In the genomic region with DNA sequence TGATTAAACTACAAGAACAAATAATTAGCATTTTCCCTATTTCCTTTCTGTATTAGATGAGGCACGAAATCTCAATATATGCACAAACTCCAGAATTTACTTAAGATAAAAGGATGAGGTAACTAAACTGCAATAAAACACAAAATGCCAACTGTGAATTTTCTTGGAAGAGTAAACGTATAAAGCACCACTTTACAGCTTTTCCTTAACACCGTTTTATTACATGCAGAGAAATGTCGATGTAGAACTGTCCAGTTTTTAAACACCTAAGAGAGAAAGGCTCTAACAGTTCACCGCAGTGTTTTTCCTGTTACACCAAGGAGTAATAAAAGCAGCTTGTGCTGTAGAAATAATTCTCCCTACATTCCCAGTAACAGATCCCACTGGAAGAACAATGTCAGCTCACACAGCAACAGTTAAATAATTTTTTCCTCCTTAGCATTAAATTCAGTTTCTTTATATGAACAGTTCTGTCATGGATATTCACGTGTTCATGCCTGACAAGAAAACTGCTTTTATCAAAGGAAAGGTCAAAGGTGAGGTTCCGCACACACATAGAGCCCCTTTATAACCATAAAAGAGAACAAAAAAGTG, we compare ENCODE assay signal across 26 cellular contexts.
"Had no signal": no experiment of that assay in that cellular context is flagged by ENCODE, and none has a peak within 500 bp of the region (broad histone marks: within the 10 kb centered on the region; RNA-seq: fewer than 3 reads in every experiment).

No MANE protein-coding gene starts in this region.

- H3K27ac ChIP-seq: ascending aorta, body of pancreas, SJSA1 had no signal

- DNase-seq: activated CD4-positive, alpha-beta T cell treated with anti-CD3 and anti-CD28 coated beads for 4 hours; activated CD8-positive, alpha-beta memory T cell treated with anti-CD3 and anti-CD28 coated beads, Interleukin-2, amount 50 U/mL, for 48 hours; activated CD8-positive, alpha-beta T cell treated with anti-CD3 and anti-CD28 coated beads, Interleukin-2, amount 10 ng/mL, durations not matched to agents 7 days and 5 days; activated effector memory CD4-positive, alpha-beta T cell treated with Interleukin-2 at 50 U/mL for 16 hours; activated naive CD4-positive, alpha-beta T cell; activated T-cell treated with anti-CD3 and anti-CD28 coated beads, Interleukin-2, amount 50 U/mL, for 1 hour; amniotic stem cell; body of pancreas; central memory CD4-positive, alpha-beta T cell; Kasumi-1; KBM-7; NCI-H1105 treated with DMSO at 0.1 percent for 48 hours; NCI-H1436 treated with DMSO at 0.1 percent for 48 hours; NCI-H187; NCI-H2081 treated with DMSO at 0.1 percent for 48 hours; NCI-H510A treated with DMSO at 0.1 percent for 48 hours; NCI-H69; NK-92 treated with Interleukin-12 subunit alpha and Interleukin-12 subunit beta, amount 100 ng/mL, for 24 hours; PC-3; SHP77 had no signal

- H3K9me3 Mint-ChIP-seq: activated naive CD4-positive, alpha-beta T cell treated with anti-CD3 and anti-CD28 coated beads, Interleukin-2, amount 50 U/mL, for 24 hours; T-helper 1 cell treated with Interleukin-12 subunit alpha and Interleukin-12 subunit beta and Interleukin-4 antibody, amounts not matched to agents 30 μg/mL and 1 μg/mL, for 36 hours had no signal

- H3K27me3 ChIP-seq: ascending aorta, body of pancreas, SJSA1 had no signal

- H3K9me3 ChIP-seq: ascending aorta, body of pancreas, SJSA1 had no signal

- FAIRE-seq: bronchial epithelial cell, RCC 7860 had no signal

- H3K27me3 Mint-ChIP-seq: activated naive CD4-positive, alpha-beta T cell treated with anti-CD3 and anti-CD28 coated beads, Interleukin-2, amount 50 U/mL, for 24 hours had no signal

- H3K27ac Mint-ChIP-seq: activated CD8-positive, alpha-beta T cell treated with anti-CD3 and anti-CD28 coated beads, Interleukin-2, amount 10 ng/mL, durations not matched to agents 7 days and 5 days; activated naive CD4-positive, alpha-beta T cell treated with anti-CD3 and anti-CD28 coated beads, Interleukin-2, amount 50 U/mL, for 24 hours; T-helper 1 cell treated with Interleukin-12 subunit alpha and Interleukin-12 subunit beta and Interleukin-4 antibody, amounts not matched to agents 30 μg/mL and 1 μg/mL, for 36 hours had no signal

- H3K4me3 ChIP-seq: ascending aorta, body of pancreas, SJSA1 had no signal

- H3K36me3 ChIP-seq: ascending aorta had no signal

- H3K4me1 ChIP-seq: body of pancreas had no signal

- ATAC-seq: activated CD8-positive, alpha-beta T cell treated with anti-CD3 and anti-CD28 coated beads, Interleukin-2, amount 10 ng/mL, durations not matched to agents 7 days and 5 days; body of pancreas; PC-3 had no signal

- H3K4me3 Mint-ChIP-seq: activated CD8-positive, alpha-beta T cell treated with anti-CD3 and anti-CD28 coated beads, Interleukin-2, amount 10 ng/mL, durations not matched to agents 7 days and 5 days; activated naive CD4-positive, alpha-beta T cell treated with anti-CD3 and anti-CD28 coated beads, Interleukin-2, amount 50 U/mL, for 24 hours; T-helper 1 cell treated with Interleukin-12 subunit alpha and Interleukin-12 subunit beta and Interleukin-4 antibody, amounts not matched to agents 30 μg/mL and 1 μg/mL, for 36 hours had no signal
